ENCODE assay signal across 11 cellular contexts in the genomic region with DNA sequence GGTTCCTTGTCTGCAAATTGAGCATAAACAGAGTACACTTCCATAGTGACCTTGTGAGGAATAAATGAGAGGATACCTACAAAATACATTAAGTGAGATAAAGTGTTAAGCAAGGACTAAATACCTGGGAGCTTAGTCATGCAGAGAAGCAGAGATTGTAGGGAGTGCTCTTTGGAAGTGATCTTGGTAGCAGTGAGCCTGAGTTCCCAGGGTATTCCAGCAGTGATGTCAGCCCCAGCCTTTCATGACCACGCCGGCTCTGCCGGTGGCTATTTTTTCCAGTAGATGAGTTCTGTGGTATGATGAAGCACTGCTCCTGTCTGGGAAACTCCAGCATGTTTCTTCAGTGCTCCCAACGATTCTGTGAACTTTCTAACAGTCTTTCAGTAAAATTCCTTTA.
A peak's percentile ranks its signal among the peaks of the same experiment; 100 is the strongest.
DNase-seq lines count a peak whose midpoint lies in the region; ATAC-seq and TF ChIP-seq lines count a peak whose summit lies in the region.
"Had no signal": no experiment of that assay in that cellular context is flagged by ENCODE, and none has a peak within 500 bp of the region (broad histone marks: within the 10 kb centered on the region; RNA-seq: fewer than 3 reads in every experiment).

No MANE protein-coding gene starts in this region.

- ATAC-seq in HG03521 (IDR thresholded peaks at IDR 0.05; ENCODE audit: unreplicated experiment), result no peak
- no peak for ATAC-seq in HG02571 (IDR thresholded peaks at IDR 0.05; ENCODE audit: unreplicated experiment)
- ATAC-seq in HG03045 (IDR thresholded peaks at IDR 0.05; ENCODE audit: unreplicated experiment), result no peak

- TF ChIP-seq CTCF in RWPE1 (conservative IDR thresholded peaks at IDR 0.05; ENCODE audit: low read depth) (no peak), fibroblast of the aortic adventitia (IDR thresholded peaks at IDR 0.05; ENCODE audit: insufficient read depth, low read length) (no peak)

- H3K27ac ChIP-seq in RWPE1, result peak overlapping the region; percentile 44; the same call in 1 of the 2 replicates

- POLR2A ChIA-PET in RWPE1 (lab: Yijun Ruan, JAX; ENCODE audit: low non-redundant PET), result no interaction called here

- DNase-seq in ELF-1 (ENCODE audit: low read depth, low spot score) (peak; percentile 64), RWPE1 (ENCODE audit: low spot score) (peak; percentile 62), fibroblast of the aortic adventitia (ENCODE audit: low read depth) (peak; percentile 20), occipital lobe (lab: John Stamatoyannopoulos, UW) (peak; percentile 21)
- no peak for DNase-seq in stimulated activated CD4-positive, alpha-beta T cell treated with anti-CD3 and anti-CD28 coated beads, Interleukin-4, amount 100 ng/mL, for 4 hours
- DNase-seq: activated CD8-positive, alpha-beta memory T cell treated with anti-CD3 and anti-CD28 coated beads for 24 hours; activated naive CD8-positive, alpha-beta T cell treated with anti-CD3 and anti-CD28 coated beads, Interleukin-2, amount 10 ng/mL, durations not matched to agents 7 days and 5 days; NK-92 treated with Interleukin-12 subunit alpha and Interleukin-12 subunit beta, amount 100 ng/mL, for 24 hours had no signal

- H3K4me3 ChIP-seq in fibroblast of the aortic adventitia (ENCODE audit: low read depth, low read length), result no peak overlapping the region

- CTCF ChIA-PET in RWPE1 (lab: Yijun Ruan, JAX), result interaction anchor here (0.7 kb wide), 1 partner anchor 501 kb away, joined by 3 read pairs; no protein-coding TSS in a partner anchor

Comparison
In these comparisons a context has a peak if more than half of its experiments do, and no peak if none do; other contexts are left out.
1. DNase-seq: peak in ELF-1 (single experiment), RWPE1 (single experiment), fibroblast of the aortic adventitia (single experiment) and occipital lobe (single experiment); none in stimulated activated CD4-positive, alpha-beta T cell treated with anti-CD3 and anti-CD28 coated beads, Interleukin-4, amount 100 ng/mL, for 4 hours (0 of 2).